Comparison of ENCODE assay signal across 8 cellular contexts in the genomic region with DNA sequence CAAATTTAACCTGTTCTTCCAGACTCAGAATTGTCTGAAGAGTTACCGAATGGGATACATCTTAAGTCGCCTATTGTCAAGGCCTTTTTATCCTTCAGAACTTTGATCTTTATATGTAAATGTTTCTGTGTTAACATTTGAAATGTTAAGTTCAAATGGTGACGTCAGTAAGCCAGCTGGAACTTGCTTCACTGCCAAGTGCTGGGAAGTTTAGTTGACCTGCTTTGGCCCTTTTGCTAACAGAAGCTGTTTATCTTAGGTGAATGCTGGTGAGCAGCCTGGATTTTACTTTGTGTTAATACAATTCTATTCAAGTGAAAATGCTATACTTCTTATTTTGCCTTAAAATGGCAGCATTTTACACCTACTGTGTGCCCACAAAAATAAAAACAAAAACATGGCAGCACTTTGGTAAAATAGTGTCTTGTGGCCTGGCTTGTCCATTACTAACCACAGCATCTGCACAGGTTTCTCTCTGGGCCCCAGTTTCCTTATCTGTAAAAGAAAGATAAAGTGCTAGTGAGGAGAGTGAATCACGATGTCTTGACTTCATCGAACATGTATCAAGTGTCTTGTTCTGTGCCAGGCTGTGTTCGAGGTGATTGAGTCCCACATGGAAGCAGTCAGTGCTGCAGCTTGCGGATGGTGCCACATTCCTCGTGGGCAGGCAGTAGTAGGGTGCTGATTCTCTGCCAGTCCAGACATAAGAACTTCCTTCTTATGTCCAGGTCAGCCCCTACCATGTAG. TPM values are rescaled to one million over a fixed set of nuclear protein-coding genes. Genes with fewer than 3 reads are reported as not detected.
DNase-seq lines count a peak whose midpoint lies in the region; ATAC-seq and TF ChIP-seq lines count a peak whose summit lies in the region.

No MANE protein-coding gene starts in this region.

- DNase-seq in HAP-1 (ENCODE audit: low spot score in 2 of 2) (peak; percentile 66 to 74), WTC11 (ENCODE audit: low spot score) (no peak), glutamatergic neuron (no peak), retinal pigment epithelial cell (ENCODE audit: low read depth) (peak; percentile 66), mesenteric fat pad (ENCODE audit: low spot score) (no peak), HuH-7.5 (ENCODE audit: low spot score) (no peak)
- no peak for DNase-seq in stimulated activated naive CD8-positive, alpha-beta T cell treated with anti-CD3 and anti-CD28 coated beads, Interleukin-15, amount 100 ng/mL, for 72 hours
- no peak for DNase-seq in activated CD8-positive, alpha-beta memory T cell treated with anti-CD3 and anti-CD28 coated beads, Interleukin-2, amount 50 U/mL, for 48 hours

- H3K4me1 Mint-ChIP-seq in WTC11 (peaks cover 26% of the 10 kb centered on the region), glutamatergic neuron (ENCODE audit: low read depth, unreplicated experiment) (peaks cover 16% of the 10 kb centered on the region)
- H3K4me1 Mint-ChIP-seq in stimulated activated naive CD8-positive, alpha-beta T cell treated with anti-CD3 and anti-CD28 coated beads, Interleukin-15, amount 100 ng/mL, for 72 hours: peaks cover 32% of the 10 kb centered on the region

- H3K4me1 ChIP-seq in HAP-1: peaks cover 14% of the 10 kb centered on the region

- peak overlapping the region; percentile 78 for H3K4me3 Mint-ChIP-seq in WTC11
- H3K4me3 Mint-ChIP-seq in glutamatergic neuron (ENCODE audit: unreplicated experiment): peak overlapping the region; percentile 94
- no peak overlapping the region for H3K4me3 Mint-ChIP-seq in stimulated activated naive CD8-positive, alpha-beta T cell treated with anti-CD3 and anti-CD28 coated beads, Interleukin-15, amount 100 ng/mL, for 72 hours

- POLR2A ChIA-PET in WTC11 (lab: Charles Lee): no interaction called here

- H3K9me3 Mint-ChIP-seq in WTC11: peaks cover 11% of the 10 kb centered on the region
- H3K9me3 Mint-ChIP-seq in glutamatergic neuron (ENCODE audit: unreplicated experiment): peaks cover 9% of the 10 kb centered on the region
- H3K9me3 Mint-ChIP-seq in stimulated activated naive CD8-positive, alpha-beta T cell treated with anti-CD3 and anti-CD28 coated beads, Interleukin-15, amount 100 ng/mL, for 72 hours: peaks cover 0 to 8% of the 10 kb centered on the region in 2 donors

- ATAC-seq in WTC11: no peak
- ATAC-seq in stimulated activated naive CD8-positive, alpha-beta T cell treated with anti-CD3 and anti-CD28 coated beads, Interleukin-15, amount 100 ng/mL, for 72 hours: no peak

- peak overlapping the region; percentile 77 for H3K4me3 ChIP-seq in HAP-1
- no peak overlapping the region for H3K4me3 ChIP-seq in retinal pigment epithelial cell (ENCODE audit: low read length)

- TF ChIP-seq CTCF in WTC11 (IDR thresholded peaks at IDR 0.05) (no peak), glutamatergic neuron (IDR thresholded peaks at IDR 0.05; ENCODE audit: partially characterized antibody, unreplicated experiment) (no peak), retinal pigment epithelial cell (conservative IDR thresholded peaks at IDR 0.05; ENCODE audit: low read depth, low read length) (no peak)

- H3K27me3 Mint-ChIP-seq in WTC11 (ENCODE audit: low read depth): peaks cover 20% of the 10 kb centered on the region
- peaks cover 14% of the 10 kb centered on the region for H3K27me3 Mint-ChIP-seq in glutamatergic neuron (ENCODE audit: unreplicated experiment)
- no peaks in the 10 kb centered on the region for H3K27me3 Mint-ChIP-seq in stimulated activated naive CD8-positive, alpha-beta T cell treated with anti-CD3 and anti-CD28 coated beads, Interleukin-15, amount 100 ng/mL, for 72 hours

- CTCF ChIA-PET in WTC11 (lab: Charles Lee): interaction anchor here (1.0 to 1.4 kb wide), 2 partner anchors 27 to 162 kb away, joined by 4 read pairs; no protein-coding TSS in a partner anchor

- H3K27me3 ChIP-seq in HAP-1 (ENCODE audit: low read depth): no peaks in the 10 kb centered on the region

- peaks cover 9% of the 10 kb centered on the region; the same call in 1 of the 2 replicates for H3K36me3 ChIP-seq in HAP-1 (replicated peaks)

- in situ Hi-C loops in HAP-1 (cut with MboI; ENCODE audit: low sequenced_read_pairs): loop anchor here (25.0 kb wide), 1 partner anchor 195 kb away; no protein-coding TSS in a partner anchor

- H3K9me3 ChIP-seq in HAP-1: no peaks in the 10 kb centered on the region

- peaks cover 2% of the 10 kb centered on the region for H3K36me3 Mint-ChIP-seq in WTC11
- peaks cover 4% of the 10 kb centered on the region for H3K36me3 Mint-ChIP-seq in glutamatergic neuron (ENCODE audit: unreplicated experiment)

- no peak overlapping the region for H3K27ac Mint-ChIP-seq in WTC11
- no peak overlapping the region for H3K27ac Mint-ChIP-seq in glutamatergic neuron (ENCODE audit: unreplicated experiment)
- H3K27ac Mint-ChIP-seq in stimulated activated naive CD8-positive, alpha-beta T cell treated with anti-CD3 and anti-CD28 coated beads, Interleukin-15, amount 100 ng/mL, for 72 hours: no peak overlapping the region

TF ChIP-seq in WTC11, 78 proteins besides CTCF, POLR2A, EP300 and RAD21 (continues in another document):
- TF ChIP-seq NFATC4 (CRISPR knock-in tag; IDR thresholded peaks at IDR 0.05) (no peak), ESRRA (CRISPR knock-in tag; IDR thresholded peaks at IDR 0.05; ENCODE audit: borderline replicate concordance) (no peak), TCF7 (CRISPR knock-in tag; IDR thresholded peaks at IDR 0.05; ENCODE audit: low read depth) (no peak), GRHL2 (CRISPR knock-in tag; IDR thresholded peaks at IDR 0.05; ENCODE audit: insufficient replicate concordance, severe bottlenecking) (no peak), TEAD1 (CRISPR knock-in tag; IDR thresholded peaks at IDR 0.05) (no peak), ZNF138 (CRISPR knock-in tag; conservative IDR thresholded peaks at IDR 0.05) (no peak), JAZF1 (CRISPR knock-in tag; IDR thresholded peaks at IDR 0.05) (no peak)
- TF ChIP-seq, protein P1, sequence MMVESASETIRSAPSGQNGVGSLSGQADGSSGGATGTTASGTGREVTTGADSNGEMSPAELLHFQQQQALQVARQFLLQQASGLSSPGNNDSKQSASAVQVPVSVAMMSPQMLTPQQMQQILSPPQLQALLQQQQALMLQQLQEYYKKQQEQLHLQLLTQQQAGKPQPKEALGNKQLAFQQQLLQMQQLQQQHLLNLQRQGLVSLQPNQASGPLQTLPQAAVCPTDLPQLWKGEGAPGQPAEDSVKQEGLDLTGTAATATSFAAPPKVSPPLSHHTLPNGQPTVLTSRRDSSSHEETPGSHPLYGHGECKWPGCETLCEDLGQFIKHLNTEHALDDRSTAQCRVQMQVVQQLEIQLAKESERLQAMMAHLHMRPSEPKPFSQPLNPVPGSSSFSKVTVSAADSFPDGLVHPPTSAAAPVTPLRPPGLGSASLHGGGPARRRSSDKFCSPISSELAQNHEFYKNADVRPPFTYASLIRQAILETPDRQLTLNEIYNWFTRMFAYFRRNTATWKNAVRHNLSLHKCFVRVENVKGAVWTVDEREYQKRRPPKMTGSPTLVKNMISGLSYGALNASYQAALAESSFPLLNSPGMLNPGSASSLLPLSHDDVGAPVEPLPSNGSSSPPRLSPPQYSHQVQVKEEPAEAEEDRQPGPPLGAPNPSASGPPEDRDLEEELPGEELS (CRISPR knock-in tag; IDR thresholded peaks at IDR 0.05): no peak
- TF ChIP-seq, protein P2, sequence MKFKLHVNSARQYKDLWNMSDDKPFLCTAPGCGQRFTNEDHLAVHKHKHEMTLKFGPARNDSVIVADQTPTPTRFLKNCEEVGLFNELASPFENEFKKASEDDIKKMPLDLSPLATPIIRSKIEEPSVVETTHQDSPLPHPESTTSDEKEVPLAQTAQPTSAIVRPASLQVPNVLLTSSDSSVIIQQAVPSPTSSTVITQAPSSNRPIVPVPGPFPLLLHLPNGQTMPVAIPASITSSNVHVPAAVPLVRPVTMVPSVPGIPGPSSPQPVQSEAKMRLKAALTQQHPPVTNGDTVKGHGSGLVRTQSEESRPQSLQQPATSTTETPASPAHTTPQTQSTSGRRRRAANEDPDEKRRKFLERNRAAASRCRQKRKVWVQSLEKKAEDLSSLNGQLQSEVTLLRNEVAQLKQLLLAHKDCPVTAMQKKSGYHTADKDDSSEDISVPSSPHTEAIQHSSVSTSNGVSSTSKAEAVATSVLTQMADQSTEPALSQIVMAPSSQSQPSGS (CRISPR knock-in tag; IDR thresholded peaks at IDR 0.05; ENCODE audit: borderline replicate concordance, low read depth): no peak
- TF ChIP-seq, protein P3, sequence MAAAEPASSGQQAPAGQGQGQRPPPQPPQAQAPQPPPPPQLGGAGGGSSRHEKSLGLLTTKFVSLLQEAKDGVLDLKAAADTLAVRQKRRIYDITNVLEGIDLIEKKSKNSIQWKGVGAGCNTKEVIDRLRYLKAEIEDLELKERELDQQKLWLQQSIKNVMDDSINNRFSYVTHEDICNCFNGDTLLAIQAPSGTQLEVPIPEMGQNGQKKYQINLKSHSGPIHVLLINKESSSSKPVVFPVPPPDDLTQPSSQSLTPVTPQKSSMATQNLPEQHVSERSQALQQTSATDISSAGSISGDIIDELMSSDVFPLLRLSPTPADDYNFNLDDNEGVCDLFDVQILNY (CRISPR knock-in tag; IDR thresholded peaks at IDR 0.05): no peak
- TF ChIP-seq, protein P4, sequence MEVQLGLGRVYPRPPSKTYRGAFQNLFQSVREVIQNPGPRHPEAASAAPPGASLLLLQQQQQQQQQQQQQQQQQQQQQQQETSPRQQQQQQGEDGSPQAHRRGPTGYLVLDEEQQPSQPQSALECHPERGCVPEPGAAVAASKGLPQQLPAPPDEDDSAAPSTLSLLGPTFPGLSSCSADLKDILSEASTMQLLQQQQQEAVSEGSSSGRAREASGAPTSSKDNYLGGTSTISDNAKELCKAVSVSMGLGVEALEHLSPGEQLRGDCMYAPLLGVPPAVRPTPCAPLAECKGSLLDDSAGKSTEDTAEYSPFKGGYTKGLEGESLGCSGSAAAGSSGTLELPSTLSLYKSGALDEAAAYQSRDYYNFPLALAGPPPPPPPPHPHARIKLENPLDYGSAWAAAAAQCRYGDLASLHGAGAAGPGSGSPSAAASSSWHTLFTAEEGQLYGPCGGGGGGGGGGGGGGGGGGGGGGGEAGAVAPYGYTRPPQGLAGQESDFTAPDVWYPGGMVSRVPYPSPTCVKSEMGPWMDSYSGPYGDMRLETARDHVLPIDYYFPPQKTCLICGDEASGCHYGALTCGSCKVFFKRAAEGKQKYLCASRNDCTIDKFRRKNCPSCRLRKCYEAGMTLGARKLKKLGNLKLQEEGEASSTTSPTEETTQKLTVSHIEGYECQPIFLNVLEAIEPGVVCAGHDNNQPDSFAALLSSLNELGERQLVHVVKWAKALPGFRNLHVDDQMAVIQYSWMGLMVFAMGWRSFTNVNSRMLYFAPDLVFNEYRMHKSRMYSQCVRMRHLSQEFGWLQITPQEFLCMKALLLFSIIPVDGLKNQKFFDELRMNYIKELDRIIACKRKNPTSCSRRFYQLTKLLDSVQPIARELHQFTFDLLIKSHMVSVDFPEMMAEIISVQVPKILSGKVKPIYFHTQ (CRISPR knock-in tag; IDR thresholded peaks at IDR 0.05): no peak

RNA-seq across cellular contexts. Expression of a gene that starts 2.2 kb away (rescaled TPM):
- total RNA-seq in WTC11 (2021) (26.8 to 29.3 TPM (median 27.9 TPM) in 3 replicates), glutamatergic neuron (ENCODE audit: unreplicated experiment) (41.2 TPM), mesenteric fat pad (20.1 TPM)

RNA-seq across cellular contexts. Expression of a gene that starts 56.0 kb away (rescaled TPM):
- total RNA-seq in WTC11 (2021): 14.3 to 19.0 TPM (median 18.6 TPM) in 3 replicates
- total RNA-seq in glutamatergic neuron (ENCODE audit: unreplicated experiment): 1.7 TPM
- 61.6 TPM for total RNA-seq in mesenteric fat pad

Comparison
In these comparisons a context has a peak if more than half of its experiments do, and no peak if none do; other contexts are left out.
1. DNase-seq: peak in HAP-1 (2 of 2) and retinal pigment epithelial cell (single experiment); none in WTC11 (single experiment), glutamatergic neuron (single experiment), mesenteric fat pad (single experiment), HuH-7.5 (single experiment), stimulated activated naive CD8-positive, alpha-beta T cell treated with anti-CD3 and anti-CD28 coated beads, Interleukin-15, amount 100 ng/mL, for 72 hours (0 of 2) and activated CD8-positive, alpha-beta memory T cell treated with anti-CD3 and anti-CD28 coated beads, Interleukin-2, amount 50 U/mL, for 48 hours (single experiment).
2. H3K4me3 Mint-ChIP-seq: peak in WTC11 (single experiment) and glutamatergic neuron (single experiment); none in stimulated activated naive CD8-positive, alpha-beta T cell treated with anti-CD3 and anti-CD28 coated beads, Interleukin-15, amount 100 ng/mL, for 72 hours (0 of 2).